16 cellular contexts compared by ENCODE assay signal in genomic region chr13:73107459-73107858, GRCh38. TPM values are rescaled to one million over a fixed set of nuclear protein-coding genes. Genes with fewer than 3 reads are reported as not detected.
DNase-seq lines count a peak whose midpoint lies in the region; ATAC-seq and TF ChIP-seq lines count a peak whose summit lies in the region.
"Had no signal": no experiment of that assay in that cellular context is flagged by ENCODE, and none has a peak within 500 bp of the region (broad histone marks: within the 10 kb centered on the region; RNA-seq: fewer than 3 reads in every experiment).

No MANE protein-coding gene starts in this region.

- intact Hi-C loops in gastrocnemius medialis (cut with DNase I; ENCODE audit: low total_unique reads), result no loop called here

- TF ChIP-seq CTCF in gastrocnemius medialis (IDR thresholded peaks at IDR 0.05 in 4 of 5, conservative IDR thresholded peaks at IDR 0.05 in 1 of 5), result no peak

- no peak overlapping the region for H3K27ac ChIP-seq in gastrocnemius medialis

- no peak for TF ChIP-seq POLR2A in gastrocnemius medialis (IDR thresholded peaks at IDR 0.05)

- DNase-seq in Ammon's horn (ENCODE audit: low spot score), result peak; percentile 8
- DNase-seq in DMS 273 (lab: John Stamatoyannopoulos, UW; ENCODE audit: unreplicated experiment), result peak; percentile 66
- peak; percentile 54 for DNase-seq in NCI-H82 treated with DMSO at 0.1 percent for 48 hours (lab: John Stamatoyannopoulos, UW; ENCODE audit: unreplicated experiment)
- peak; percentile 58 for DNase-seq in islet precursor cell
- DNase-seq in gastrocnemius medialis, result no peak
- DNase-seq in NOMO-1 (lab: John Stamatoyannopoulos, UW; ENCODE audit: unreplicated experiment in 2 of 2), result no peak
- DNase-seq: COR-L47, DND-41, GDM1, NCI-H1436 treated with DMSO at 0.1 percent for 48 hours, NCI-H2227 treated with DMSO at 0.1 percent for 48 hours, SHP77, T-helper 1 cell had no signal

- in situ Hi-C loops in gastrocnemius medialis (cut with MboI; ENCODE audit: low sequenced_read_pairs in 4 of 4), result no loop called here

- no peaks in the 10 kb centered on the region for H3K4me1 ChIP-seq in gastrocnemius medialis

- H3K36me3 ChIP-seq in gastrocnemius medialis, result no peaks in the 10 kb centered on the region

- H3K4me3 ChIP-seq in gastrocnemius medialis, result no peak overlapping the region
- H3K4me3 ChIP-seq: K562 had no signal

- no peaks in the 10 kb centered on the region for H3K27me3 ChIP-seq in gastrocnemius medialis

- H3K9me3 ChIP-seq in gastrocnemius medialis, result no peaks in the 10 kb centered on the region

- no peak for ATAC-seq in GM21360 (IDR thresholded peaks at IDR 0.05; ENCODE audit: unreplicated experiment)
- no peak for ATAC-seq in gastrocnemius medialis
- ATAC-seq: K562, SK-N-SH treated with all-trans-retinoic acid at 6 μM for 48 hours had no signal

RNA-seq across cellular contexts. Expression of gene KLF5, which starts 48.7 kb away (rescaled TPM):
- total RNA-seq in gastrocnemius medialis, result 10 to 100 TPM in 2 of 4 donors, 1 to 10 TPM in 2; 9.8 to 15.6 (median 10.9) TPM

Comparison
In these comparisons a context has a peak if more than half of its experiments do, and no peak if none do; other contexts are left out.
1. DNase-seq: peak in Ammon's horn (single experiment), DMS 273 (single experiment), NCI-H82 treated with DMSO at 0.1 percent for 48 hours (single experiment) and islet precursor cell (single experiment); none in gastrocnemius medialis (0 of 2) and NOMO-1 (0 of 2).